ENCODE assay signal across 25 cellular contexts in genomic region chr6:53611342-53611741, GRCh38. TPM values are rescaled to one million over a fixed set of nuclear protein-coding genes. Genes with fewer than 3 reads are reported as not detected.
DNase-seq lines count a peak whose midpoint lies in the region; ATAC-seq and TF ChIP-seq lines count a peak whose summit lies in the region.
"Had no signal": no experiment of that assay in that cellular context is flagged by ENCODE, and none has a peak within 500 bp of the region (broad histone marks: within the 10 kb centered on the region; RNA-seq: fewer than 3 reads in every experiment).

No MANE protein-coding gene starts in this region.

- H3K27ac ChIP-seq in GM23338 (ENCODE audit: low read depth) (no peak overlapping the region), epithelial cell of prostate (peak overlapping the region; percentile 47), mucosa of rectum (ENCODE audit: low read depth in 2 of 2, low read length in 2 of 2) (peak overlapping the region; percentile 44 to 56)
- H3K27ac ChIP-seq: gastrocnemius medialis, KMS-11 had no signal

- no peaks in the 10 kb centered on the region for H3K9me2 ChIP-seq in GM23338 (ENCODE audit: insufficient read depth)

- H3F3A ChIP-seq in GM23338 (replicated peaks; ENCODE audit: low read depth) = no peaks in the 10 kb centered on the region

- H3K27me3 ChIP-seq in GM23338 (ENCODE audit: insufficient read depth) (no peaks in the 10 kb centered on the region), mucosa of rectum (ENCODE audit: control insufficient read depth in 2 of 2, insufficient read depth in 2 of 2, low read length in 2 of 2) (no peaks in the 10 kb centered on the region)
- H3K27me3 ChIP-seq: gastrocnemius medialis had no signal

- no peak overlapping the region for H3K27ac Mint-ChIP-seq in GM23338
- H3K27ac Mint-ChIP-seq: activated CD8-positive, alpha-beta memory T cell treated with anti-CD3 and anti-CD28 coated beads, Interleukin-2, amount 10 ng/mL, durations not matched to agents 7 days and 5 days; activated naive CD8-positive, alpha-beta T cell treated with anti-CD3 and anti-CD28 coated beads for 36 hours; activated T-helper 17 cell treated with anti-CD3 and anti-CD28 coated beads, Interleukin-2, amount 50 U/mL, for 72 hours; brain; dendritic cell treated with granulocyte-macrophage colony-stimulating factor and Interleukin-4, amounts not matched to agents 40 ng/mL and 50 ng/mL, for 4 days; nephron had no signal

- peaks cover 27% of the 10 kb centered on the region for H3K4me1 Mint-ChIP-seq in GM23338
- H3K4me1 Mint-ChIP-seq: activated CD8-positive, alpha-beta memory T cell treated with anti-CD3 and anti-CD28 coated beads, Interleukin-2, amount 10 ng/mL, durations not matched to agents 7 days and 5 days; brain; nephron had no signal

- DNase-seq in GM23338 (ENCODE audit: low spot score) = no peak
- peak; percentile 30 for DNase-seq in NCI-H69 (lab: John Stamatoyannopoulos, UW)
- DNase-seq in epithelial cell of prostate (ENCODE audit: low read depth, low spot score) = no peak
- no peak for DNase-seq in T-helper 9 cell
- no peak for DNase-seq in NCI-H1436 (lab: John Stamatoyannopoulos, UW)
- DNase-seq in cerebellar cortex (ENCODE audit: low spot score) = no peak
- DNase-seq in lower leg skin (ENCODE audit: low spot score in 2 of 2) = no peak
- DNase-seq: activated CD4-positive, alpha-beta T cell treated with anti-CD3 and anti-CD28 coated beads for 4 hours; activated CD8-positive, alpha-beta memory T cell treated with anti-CD3 and anti-CD28 coated beads, Interleukin-2, amount 10 ng/mL, durations not matched to agents 7 days and 5 days; activated naive CD8-positive, alpha-beta T cell treated with anti-CD3 and anti-CD28 coated beads for 36 hours; DMS 273 treated with DMSO at 0.1 percent for 48 hours; gastrocnemius medialis; GF-D8; NCI-H2081; NCI-H524; SIG-M5; T-helper 1 cell had no signal

- TF ChIP-seq POLR2A in lower leg skin (IDR thresholded peaks at IDR 0.05) = no peak

- peaks cover 2% of the 10 kb centered on the region for H3K27me3 Mint-ChIP-seq in GM23338 (ENCODE audit: insufficient read depth, low read depth, poor library complexity)
- H3K27me3 Mint-ChIP-seq: activated naive CD8-positive, alpha-beta T cell treated with anti-CD3 and anti-CD28 coated beads for 36 hours; dendritic cell treated with granulocyte-macrophage colony-stimulating factor and Interleukin-4, amounts not matched to agents 40 ng/mL and 50 ng/mL, for 4 days had no signal

- TF ChIP-seq CTCF in GM23338 (conservative IDR thresholded peaks at IDR 0.05; ENCODE audit: low read depth in 2 of 2) (no peak), lower leg skin (IDR thresholded peaks at IDR 0.05) (no peak)

- peak overlapping the region; percentile 57; the same call in 1 of the 2 replicates for H2AFZ ChIP-seq in GM23338

- no peak overlapping the region for H3K4me2 ChIP-seq in GM23338
- H3K4me2 ChIP-seq: KMS-11 had no signal

- no peak for ATAC-seq in GM23338
- ATAC-seq: activated CD8-positive, alpha-beta memory T cell treated with anti-CD3 and anti-CD28 coated beads, Interleukin-2, amount 10 ng/mL, durations not matched to agents 7 days and 5 days; activated T-helper 17 cell treated with anti-CD3 and anti-CD28 coated beads, Interleukin-2, amount 50 U/mL, for 72 hours; gastrocnemius medialis; sciatic nerve had no signal

- no peaks in the 10 kb centered on the region for H3K36me3 Mint-ChIP-seq in GM23338 (ENCODE audit: low read depth)
- H3K36me3 Mint-ChIP-seq: activated CD8-positive, alpha-beta memory T cell treated with anti-CD3 and anti-CD28 coated beads, Interleukin-2, amount 10 ng/mL, durations not matched to agents 7 days and 5 days; activated naive CD8-positive, alpha-beta T cell treated with anti-CD3 and anti-CD28 coated beads for 36 hours; brain had no signal

- intact Hi-C loops in lower leg skin (cut with DNase I; ENCODE audit: low total_unique reads) = no loop called here

- H4K20me1 ChIP-seq in GM23338 (replicated peaks; ENCODE audit: insufficient read depth) = no peaks in the 10 kb centered on the region

- no peaks in the 10 kb centered on the region for H3K36me3 ChIP-seq in GM23338 (ENCODE audit: insufficient read depth)
- H3K36me3 ChIP-seq in mucosa of rectum (ENCODE audit: control insufficient read depth in 2 of 2, insufficient read depth in 2 of 2, low read length in 2 of 2) = no peaks in the 10 kb centered on the region
- H3K36me3 ChIP-seq: gastrocnemius medialis had no signal

- H3K9ac ChIP-seq in mucosa of rectum (ENCODE audit: low read depth in 1 of 2, low read length in 2 of 2) = peak overlapping the region in 1 of 2 donors; percentile 4
- H3K9ac ChIP-seq: KMS-11 had no signal

- H3K4me3 Mint-ChIP-seq in GM23338 = no peak overlapping the region
- H3K4me3 Mint-ChIP-seq: activated CD8-positive, alpha-beta memory T cell treated with anti-CD3 and anti-CD28 coated beads, Interleukin-2, amount 10 ng/mL, durations not matched to agents 7 days and 5 days; activated naive CD8-positive, alpha-beta T cell treated with anti-CD3 and anti-CD28 coated beads for 36 hours; activated T-helper 17 cell treated with anti-CD3 and anti-CD28 coated beads, Interleukin-2, amount 50 U/mL, for 72 hours; brain; dendritic cell treated with granulocyte-macrophage colony-stimulating factor and Interleukin-4, amounts not matched to agents 40 ng/mL and 50 ng/mL, for 4 days; nephron had no signal

- H3K9me3 Mint-ChIP-seq in GM23338 = no peaks in the 10 kb centered on the region
- H3K9me3 Mint-ChIP-seq: activated naive CD8-positive, alpha-beta T cell treated with anti-CD3 and anti-CD28 coated beads for 36 hours; activated T-helper 17 cell treated with anti-CD3 and anti-CD28 coated beads, Interleukin-2, amount 50 U/mL, for 72 hours; brain; dendritic cell treated with granulocyte-macrophage colony-stimulating factor and Interleukin-4, amounts not matched to agents 40 ng/mL and 50 ng/mL, for 4 days; nephron had no signal

- H3K4me1 ChIP-seq in GM23338 (ENCODE audit: insufficient read depth) = peaks cover 22% of the 10 kb centered on the region
- peaks cover 22 to 27% of the 10 kb centered on the region in 2 donors for H3K4me1 ChIP-seq in mucosa of rectum (ENCODE audit: control insufficient read depth in 2 of 2, insufficient read depth in 2 of 2, low read length in 2 of 2)
- H3K4me1 ChIP-seq: gastrocnemius medialis had no signal

- H3K9me3 ChIP-seq in mucosa of rectum (ENCODE audit: control insufficient read depth in 2 of 2, low read length in 2 of 2) = no peaks in the 10 kb centered on the region
- H3K9me3 ChIP-seq: gastrocnemius medialis had no signal

- H3K4me3 ChIP-seq in GM23338 (no peak overlapping the region), mucosa of rectum (ENCODE audit: low read length in 2 of 2) (no peak overlapping the region), lower leg skin (ENCODE audit: low read depth, poor library complexity, severe bottlenecking) (no peak overlapping the region)
- H3K4me3 ChIP-seq: gastrocnemius medialis had no signal

- H3K79me2 ChIP-seq in GM23338 (replicated peaks; ENCODE audit: insufficient read depth) = no peaks in the 10 kb centered on the region

TF ChIP-seq in GM23338, 12 proteins besides CTCF, POLR2A, EP300 and RAD21 (continues in another document):
- TF ChIP-seq CREB1 (CRISPR knock-in tag; IDR thresholded peaks at IDR 0.05; ENCODE audit: low read depth) = no peak

RNA-seq across cellular contexts. Expression of gene KLHL31, which starts 54.2 kb away (rescaled TPM):
- 0.47 and 0.87 TPM in 2 replicates for total RNA-seq in GM23338 (2014; rRNA removed; shearing (Covaris generic))
- 0.37 and 0.57 TPM in 2 replicates for polyA plus RNA-seq in GM23338 (2016; fragmentation: Nextera tagmentation; extraction: Ambion mirVana)
- total RNA-seq in lower leg skin = 1 to 10 TPM in 3 of 4 donors, under 1 TPM in 1; 0.32 to 4.1 (median 1.7) TPM
- total RNA-seq: OCI-LY7 had no signal
